In the genomic region with DNA sequence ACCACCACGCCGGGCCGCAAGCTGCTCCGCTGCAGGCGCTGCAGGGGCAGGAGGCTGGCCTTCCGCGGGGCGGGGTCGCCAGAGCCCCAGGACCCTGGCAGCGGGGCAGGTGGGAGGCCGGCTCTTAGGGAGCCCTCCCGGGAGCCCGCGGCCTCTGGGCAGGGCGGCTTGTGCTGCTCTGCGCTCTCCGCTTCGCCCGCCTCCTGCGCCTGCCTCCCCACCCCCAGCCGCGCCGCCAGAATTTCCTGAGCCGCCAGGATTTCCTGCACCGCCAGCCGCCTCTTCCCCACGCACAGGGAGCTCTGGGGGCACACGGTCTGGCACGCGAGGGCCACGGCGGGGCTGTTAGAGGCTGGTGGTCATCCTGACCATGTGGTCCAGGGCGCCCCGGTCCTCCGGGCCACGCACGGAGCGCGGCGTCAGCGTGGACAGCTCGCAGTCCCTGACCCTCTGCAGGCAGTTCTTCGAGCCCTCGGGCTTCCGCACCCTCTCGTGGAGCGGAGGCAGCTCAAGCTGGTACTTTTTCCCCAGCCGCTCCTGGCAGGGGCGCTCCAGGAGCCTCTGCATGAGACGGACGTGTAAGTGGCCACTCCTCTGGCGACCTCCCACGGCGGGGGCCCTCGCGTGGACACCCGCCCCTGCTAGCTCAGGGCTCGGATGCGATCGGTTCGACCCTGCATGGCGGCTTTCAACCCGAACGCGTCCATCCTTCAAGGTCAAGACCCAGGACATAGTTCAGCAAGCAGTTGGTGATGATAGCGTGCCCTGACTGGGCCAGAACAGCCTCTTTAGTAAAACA, we compare ENCODE assay signal across 12 cellular contexts. TPM values are rescaled to one million over a fixed set of nuclear protein-coding genes. Genes with fewer than 3 reads are reported as not detected.
A peak's percentile ranks its signal among the peaks of the same experiment; 100 is the strongest.
DNase-seq lines count a peak whose midpoint lies in the region; ATAC-seq and TF ChIP-seq lines count a peak whose summit lies in the region.
"Not testable (repeated sequence)": the region's sequence is repeated elsewhere in the genome, so short reads cannot be mapped to it uniquely, and the experiment has no call there.
"Had no signal": no experiment of that assay in that cellular context is flagged by ENCODE, and none has a peak within 500 bp of the region (broad histone marks: within the 10 kb centered on the region; RNA-seq: fewer than 3 reads in every experiment).

No MANE protein-coding gene starts in this region.

- TF ChIP-seq CTCF in mammary epithelial cell (conservative IDR thresholded peaks at IDR 0.05 in 1 of 2, IDR thresholded peaks at IDR 0.05 in 1 of 2; ENCODE audit: extremely low read depth in 1 of 2, insufficient read depth in 1 of 2, low read depth in 1 of 2, low read length in 2 of 2); esophagus squamous epithelium (IDR thresholded peaks at IDR 0.05); mucosa of descending colon (IDR thresholded peaks at IDR 0.05); type B pancreatic cell (conservative IDR thresholded peaks at IDR 0.05): not testable (repeated sequence)

- H3K9me3 Mint-ChIP-seq in type B pancreatic cell = not testable (repeated sequence)

- not testable (repeated sequence) for H3K36me3 Mint-ChIP-seq in type B pancreatic cell

- in situ Hi-C loops in GM23248 (cut with MboI); mammary epithelial cell (cut with MboI; ENCODE audit: low sequenced_read_pairs in 2 of 2): not testable (repeated sequence)

- H3K27ac ChIP-seq in GM23248; mammary epithelial cell (ENCODE audit: insufficient read depth, low read depth, low read length): not testable (repeated sequence)
- H3K27ac ChIP-seq in esophagus squamous epithelium = peak overlapping the region in 2 of 4 donors; percentile 28 to 63

- H3K4me3 ChIP-seq in GM23248 (peak overlapping the region; percentile 42; the same call in 1 of the 2 replicates), esophagus squamous epithelium (peak overlapping the region; percentile 12 to 56 (median 38)), skeletal muscle cell (ENCODE audit: low read depth, low read length) (peak overlapping the region; percentile 28)
- not testable (repeated sequence) for H3K4me3 ChIP-seq in mammary epithelial cell (replicated peaks in 1 of 3; ENCODE audit: insufficient read depth in 1 of 3, low read depth in 2 of 3, low read length in 3 of 3); mucosa of descending colon

- BruUV-seq in mammary epithelial cell (replicated peaks; lab: Mats Ljungman, UMichigan) = not testable (repeated sequence)

- intact Hi-C loops in mammary epithelial cell (cut with micrococcal nuclease); esophagus squamous epithelium (cut with DNase I); left ventricle myocardium superior (cut with micrococcal nuclease); mucosa of descending colon (cut with DNase I, micrococcal nuclease): not testable (repeated sequence)

- not testable (repeated sequence) for H3K79me2 ChIP-seq in GM23248 (ENCODE audit: insufficient read depth); mammary epithelial cell (ENCODE audit: insufficient read depth, low read length)

- CTCF ChIA-PET in mammary epithelial cell (lab: Charles Lee; ENCODE audit: low non-redundant PET) = not testable (repeated sequence)

- not testable (repeated sequence) for TF ChIP-seq POLR2A in esophagus squamous epithelium (IDR thresholded peaks at IDR 0.05)

- not testable (repeated sequence) for H4K20me1 ChIP-seq in GM23248 (ENCODE audit: insufficient read depth); mammary epithelial cell (ENCODE audit: insufficient read depth, low read length)

- not testable (repeated sequence) for H3F3A ChIP-seq in GM23248 (ENCODE audit: insufficient read depth)

- H3K9me3 ChIP-seq in GM23248 (ENCODE audit: low read depth); mammary epithelial cell (replicated peaks; ENCODE audit: insufficient read depth, low read length); esophagus squamous epithelium; mucosa of descending colon: not testable (repeated sequence)

- not testable (repeated sequence) for ATAC-seq in left ventricle myocardium superior, mucosa of descending colon

- 4% methylated on average over 17 to 19 of the region's 66 CpGs for WGBS in GM23248 (ENCODE audit: low coverage in 1 of 2, low lambda C conversion rate in 2 of 2, missing lambda C conversion rate in 2 of 2), 2 experiments
- 7% methylated on average over 3 of the region's 66 CpGs for WGBS in mammary epithelial cell (ENCODE audit: low coverage, missing lambda C conversion rate)
- WGBS in esophagus squamous epithelium, 2 donors = 4 to 27% methylated on average over 3 to 9 of the region's 66 CpGs

- not testable (repeated sequence) for DNase-seq in GM23248; mammary epithelial cell; esophagus squamous epithelium (lab: John Stamatoyannopoulos, UW); skeletal muscle cell (ENCODE audit: low read depth)
- peak; percentile 19 for DNase-seq in activated T-cell treated with anti-CD3 and anti-CD28 coated beads, Interleukin-2, amount 50 U/mL, for 48 hours
- DNase-seq in left ventricle myocardium superior (peak; percentile 23), mucosa of descending colon (peak in 2 of 3 donors; percentile 26 to 40), type B pancreatic cell (ENCODE audit: extremely low spot score, unreplicated experiment) (peak; percentile 67)

- H3K9ac ChIP-seq in GM23248; mammary epithelial cell (ENCODE audit: insufficient read depth, low read length): not testable (repeated sequence)

- not testable (repeated sequence) for H3K27ac Mint-ChIP-seq in type B pancreatic cell

- not testable (repeated sequence) for H2AFZ ChIP-seq in GM23248
- peak overlapping the region; percentile 52 for H2AFZ ChIP-seq in mammary epithelial cell (ENCODE audit: low read depth, low read length)

- H3K9me2 ChIP-seq in GM23248 (ENCODE audit: insufficient read depth) = not testable (repeated sequence)

- not testable (repeated sequence) for H3K27me3 ChIP-seq in GM23248 (replicated peaks; ENCODE audit: insufficient read depth); mammary epithelial cell (ENCODE audit: insufficient read depth, low read length); esophagus squamous epithelium

- not testable (repeated sequence) for H3K4me1 ChIP-seq in GM23248 (ENCODE audit: insufficient read depth); mammary epithelial cell (ENCODE audit: insufficient read depth, low read length); esophagus squamous epithelium; mucosa of descending colon (ENCODE audit: low read depth)

- H3K4me2 ChIP-seq in GM23248 (ENCODE audit: unreplicated experiment); mammary epithelial cell (ENCODE audit: insufficient read depth, low read depth, low read length): not testable (repeated sequence)

- H3K4me3 Mint-ChIP-seq in type B pancreatic cell = not testable (repeated sequence)

- H3K36me3 ChIP-seq in GM23248 (ENCODE audit: low read depth); mammary epithelial cell (ENCODE audit: insufficient read depth, low read length); esophagus squamous epithelium; mucosa of descending colon (ENCODE audit: low read depth): not testable (repeated sequence)

- dilution Hi-C loops in mammary epithelial cell (cut with HindIII; ENCODE audit: low sequenced_read_pairs) = not testable (repeated sequence)

- H3K4me1 Mint-ChIP-seq in type B pancreatic cell (ENCODE audit: unreplicated experiment) = not testable (repeated sequence)

- not testable (repeated sequence) for H3K27me3 Mint-ChIP-seq in type B pancreatic cell

RNA-seq across cellular contexts. Expression of a gene that starts 14.2 kb away (rescaled TPM):
- total RNA-seq in GM23248 (2014; rRNA removed; shearing (Covaris generic)) = not detected in 2 replicates
- polyA plus RNA-seq in GM23248 (2016; fragmentation: Nextera tagmentation; extraction: Ambion mirVana) (not detected in 2 replicates), mammary epithelial cell (not detected)
- total RNA-seq in mammary epithelial cell (not detected), esophagus squamous epithelium (not detected), left ventricle myocardium superior (not detected), mucosa of descending colon (not detected), type B pancreatic cell (ENCODE audit: low replicate concordance) (not detected in 2 replicates)
- polyA minus RNA-seq in mammary epithelial cell = not detected
- total RNA-seq: activated T-helper 17 cell treated with anti-CD3 and anti-CD28 coated beads, Interleukin-2, amount 50 U/mL, for 72 hours; bronchial epithelial cell; GM12878; LHCN-M2 had no signal
- polyA plus RNA-seq: GM12878 had no signal

RNA-seq across cellular contexts. Expression of a gene that starts 55.7 kb away (rescaled TPM):
- total RNA-seq in GM23248 (2014; rRNA removed; shearing (Covaris generic)) = not detected in 2 replicates
- not detected in 2 replicates for polyA plus RNA-seq in GM23248 (2016; fragmentation: Nextera tagmentation; extraction: Ambion mirVana)
- total RNA-seq in mammary epithelial cell = under 1 TPM in 1 of 2 donors, not detected in 1; under 0.01 TPM
- polyA plus RNA-seq in mammary epithelial cell = 0.03 TPM
- not detected for polyA minus RNA-seq in mammary epithelial cell
- total RNA-seq in esophagus squamous epithelium = under 1 TPM in 1 of 4 donors, not detected in 3; 0.94 TPM
- total RNA-seq in left ventricle myocardium superior = not detected
- total RNA-seq in mucosa of descending colon = not detected
- not detected in 2 replicates for total RNA-seq in type B pancreatic cell (ENCODE audit: low replicate concordance)
- total RNA-seq: activated T-helper 17 cell treated with anti-CD3 and anti-CD28 coated beads, Interleukin-2, amount 50 U/mL, for 72 hours; bronchial epithelial cell; GM12878; LHCN-M2 had no signal
- polyA plus RNA-seq: GM12878 had no signal

RNA-seq across cellular contexts. Expression of a gene that starts 57.9 kb away (rescaled TPM):
- total RNA-seq in GM23248 (2014; rRNA removed; shearing (Covaris generic)) = not detected in 2 replicates
- polyA plus RNA-seq in GM23248 (2016; fragmentation: Nextera tagmentation; extraction: Ambion mirVana) (not detected in 2 replicates), mammary epithelial cell (not detected)
- total RNA-seq in mammary epithelial cell (not detected), esophagus squamous epithelium (not detected), left ventricle myocardium superior (not detected), mucosa of descending colon (not detected), type B pancreatic cell (ENCODE audit: low replicate concordance) (not detected in 2 replicates)
- polyA minus RNA-seq in mammary epithelial cell = not detected
- total RNA-seq: activated T-helper 17 cell treated with anti-CD3 and anti-CD28 coated beads, Interleukin-2, amount 50 U/mL, for 72 hours; bronchial epithelial cell; GM12878; LHCN-M2 had no signal
- polyA plus RNA-seq: GM12878 had no signal

RNA-seq across cellular contexts. Expression of a gene that starts 59.8 kb away (rescaled TPM):
- total RNA-seq in GM23248 (2014; rRNA removed; shearing (Covaris generic)) = not detected in 2 replicates
- not detected in 2 replicates for polyA plus RNA-seq in GM23248 (2016; fragmentation: Nextera tagmentation; extraction: Ambion mirVana)
- not detected for total RNA-seq in mammary epithelial cell
- polyA plus RNA-seq in mammary epithelial cell = not detected
- polyA minus RNA-seq in mammary epithelial cell = not detected
- total RNA-seq in esophagus squamous epithelium = not detected
- not detected for total RNA-seq in left ventricle myocardium superior
- total RNA-seq in mucosa of descending colon = not detected
- total RNA-seq in type B pancreatic cell (ENCODE audit: low replicate concordance) = not detected in 2 replicates
- total RNA-seq: activated T-helper 17 cell treated with anti-CD3 and anti-CD28 coated beads, Interleukin-2, amount 50 U/mL, for 72 hours; bronchial epithelial cell; GM12878; LHCN-M2 had no signal
- polyA plus RNA-seq: GM12878 had no signal
